In the genomic region with DNA sequence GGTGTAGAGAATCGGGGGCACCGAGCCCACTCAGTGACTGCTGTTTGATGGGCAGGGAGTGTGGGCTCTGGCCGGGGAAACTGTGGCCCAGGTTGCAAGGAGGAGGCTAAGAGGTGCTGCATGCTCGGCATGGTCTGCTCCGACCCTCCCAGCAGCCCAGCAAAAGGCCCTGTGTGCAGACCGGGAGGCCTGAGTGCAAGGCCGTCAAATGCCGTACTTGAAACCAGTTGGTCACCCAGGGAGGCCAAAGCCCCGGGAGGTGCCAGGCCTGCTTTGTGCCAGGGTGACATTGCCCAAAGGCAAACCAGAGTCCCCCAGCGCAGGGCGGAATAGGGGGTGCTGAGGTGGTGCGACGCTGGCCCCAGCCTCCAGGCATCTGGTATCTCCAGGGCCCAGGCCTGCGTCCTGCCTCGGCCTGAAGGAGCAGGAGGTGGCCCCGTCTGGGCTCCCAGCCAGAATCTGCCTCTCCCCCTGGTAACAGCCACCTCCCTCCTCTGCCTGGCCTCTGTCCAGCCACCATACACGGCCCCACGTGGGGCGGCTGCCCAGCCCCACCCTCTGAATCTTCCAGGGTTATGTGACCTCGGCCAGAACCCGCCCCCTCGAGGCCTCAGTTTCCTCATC, we compare ENCODE assay signal across 8 cellular contexts. TPM values are rescaled to one million over a fixed set of nuclear protein-coding genes. Genes with fewer than 3 reads are reported as not detected.
DNase-seq lines count a peak whose midpoint lies in the region; ATAC-seq lines count a peak whose summit lies in the region.

No MANE protein-coding gene starts in this region.

- DNase-seq in ELR (ENCODE audit: low read depth) (peak; percentile 47), NCI-H446 (lab: John Stamatoyannopoulos, UW) (peak; percentile 94 to 99), dedifferentiated amniotic fluid mesenchymal stem cell (ENCODE audit: extremely low spot score) (peak; percentile 56), lung microvascular endothelial cell (ENCODE audit: low read depth in 2 of 2) (peak; percentile 85 to 88), T-helper 9 cell (no peak)
- no peak for DNase-seq in activated CD4-positive, alpha-beta T cell treated with anti-CD3 and anti-CD28 coated beads, Interleukin-2, amount 10 ng/mL, durations not matched to agents 24 days and 14 days

- H3K4me1 Mint-ChIP-seq in activated CD4-positive, alpha-beta T cell treated with anti-CD3 and anti-CD28 coated beads, Interleukin-2, amount 10 ng/mL, durations not matched to agents 24 days and 14 days = peaks cover 20% of the 10 kb centered on the region

- WGBS in urinary bladder = 23% methylated on average over 22 of the region's 22 CpGs

- no peaks in the 10 kb centered on the region for H3K27me3 Mint-ChIP-seq in activated CD4-positive, alpha-beta T cell treated with anti-CD3 and anti-CD28 coated beads, Interleukin-2, amount 10 ng/mL, durations not matched to agents 24 days and 14 days

- intact Hi-C loops in activated CD4-positive, alpha-beta T cell treated with anti-CD3 and anti-CD28 coated beads, Interleukin-2, amount 10 ng/mL, durations not matched to agents 24 days and 14 days (cut with micrococcal nuclease) = no loop called here

- no peak overlapping the region for H3K4me3 Mint-ChIP-seq in activated CD4-positive, alpha-beta T cell treated with anti-CD3 and anti-CD28 coated beads, Interleukin-2, amount 10 ng/mL, durations not matched to agents 24 days and 14 days

- H3K36me3 ChIP-seq in urinary bladder (ENCODE audit: insufficient read depth) = peaks cover 3% of the 10 kb centered on the region

- peaks cover 11% of the 10 kb centered on the region for H3K36me3 Mint-ChIP-seq in activated CD4-positive, alpha-beta T cell treated with anti-CD3 and anti-CD28 coated beads, Interleukin-2, amount 10 ng/mL, durations not matched to agents 24 days and 14 days (ENCODE audit: low read depth)

- ATAC-seq in GM18517 (IDR thresholded peaks at IDR 0.05; ENCODE audit: unreplicated experiment) = no peak

- H3K27ac Mint-ChIP-seq in activated CD4-positive, alpha-beta T cell treated with anti-CD3 and anti-CD28 coated beads, Interleukin-2, amount 10 ng/mL, durations not matched to agents 24 days and 14 days = no peak overlapping the region

- peaks cover 2% of the 10 kb centered on the region for H3K4me1 ChIP-seq in urinary bladder (ENCODE audit: insufficient read depth)

- H3K9me3 Mint-ChIP-seq in activated CD4-positive, alpha-beta T cell treated with anti-CD3 and anti-CD28 coated beads, Interleukin-2, amount 10 ng/mL, durations not matched to agents 24 days and 14 days = no peaks in the 10 kb centered on the region

- peak overlapping the region; percentile 28 for H3K27ac ChIP-seq in urinary bladder (ENCODE audit: low read depth)

- H3K4me3 ChIP-seq in urinary bladder (ENCODE audit: low read depth, low read length) = no peak overlapping the region

RNA-seq across cellular contexts. Expression of gene PIK3R2, which starts 4.0 kb away (rescaled TPM):
- total RNA-seq in lung microvascular endothelial cell (1.5 and 1.6 TPM in 2 replicates), urinary bladder (12.2 TPM)
- 17.0 TPM for polyA plus RNA-seq in urinary bladder
- total RNA-seq in activated CD4-positive, alpha-beta T cell treated with anti-CD3 and anti-CD28 coated beads, Interleukin-2, amount 10 ng/mL, durations not matched to agents 24 days and 14 days = 19.6 and 20.7 TPM in 2 replicates

RNA-seq across cellular contexts. Expression of gene IFI30, which starts 16.7 kb away (rescaled TPM):
- 4.4 TPM in 2 replicates for total RNA-seq in lung microvascular endothelial cell
- 6.6 TPM for total RNA-seq in urinary bladder
- polyA plus RNA-seq in urinary bladder = 90.6 TPM
- total RNA-seq in activated CD4-positive, alpha-beta T cell treated with anti-CD3 and anti-CD28 coated beads, Interleukin-2, amount 10 ng/mL, durations not matched to agents 24 days and 14 days = 49.4 and 52.7 TPM in 2 replicates

RNA-seq across cellular contexts. Expression of gene MPV17L2, which starts 36.1 kb away (rescaled TPM):
- total RNA-seq in lung microvascular endothelial cell (6.3 and 8.1 TPM in 2 replicates), urinary bladder (4.2 TPM)
- 22.8 TPM for polyA plus RNA-seq in urinary bladder
- 18.4 and 20.9 TPM in 2 replicates for total RNA-seq in activated CD4-positive, alpha-beta T cell treated with anti-CD3 and anti-CD28 coated beads, Interleukin-2, amount 10 ng/mL, durations not matched to agents 24 days and 14 days

RNA-seq across cellular contexts. Expression of gene RAB3A, which starts 46.9 kb away (rescaled TPM):
- total RNA-seq in lung microvascular endothelial cell (0.22 and 0.40 TPM in 2 replicates), urinary bladder (4.7 TPM)
- 5.5 TPM for polyA plus RNA-seq in urinary bladder
- 9.6 and 10.3 TPM in 2 replicates for total RNA-seq in activated CD4-positive, alpha-beta T cell treated with anti-CD3 and anti-CD28 coated beads, Interleukin-2, amount 10 ng/mL, durations not matched to agents 24 days and 14 days

RNA-seq across cellular contexts. Expression of gene MAST3, which starts 59.4 kb away (rescaled TPM):
- total RNA-seq in lung microvascular endothelial cell (1.1 and 2.0 TPM in 2 replicates), urinary bladder (3.5 TPM)
- 7.0 TPM for polyA plus RNA-seq in urinary bladder
- 16.2 and 17.2 TPM in 2 replicates for total RNA-seq in activated CD4-positive, alpha-beta T cell treated with anti-CD3 and anti-CD28 coated beads, Interleukin-2, amount 10 ng/mL, durations not matched to agents 24 days and 14 days

Comparison
In these comparisons a context has a peak if more than half of its experiments do, and no peak if none do; other contexts are left out.
1. DNase-seq: peak in ELR (single experiment), NCI-H446 (2 of 2), dedifferentiated amniotic fluid mesenchymal stem cell (single experiment) and lung microvascular endothelial cell (2 of 2); none in activated CD4-positive, alpha-beta T cell treated with anti-CD3 and anti-CD28 coated beads, Interleukin-2, amount 10 ng/mL, durations not matched to agents 24 days and 14 days (single experiment) and T-helper 9 cell (single experiment).